Comparison of ENCODE assay signal across 7 cellular contexts in genomic region chr3:138433892-138434275, GRCh38. TPM values are rescaled to one million over a fixed set of nuclear protein-coding genes. Genes with fewer than 3 reads are reported as not detected.
DNase-seq lines count a peak whose midpoint lies in the region; ATAC-seq lines count a peak whose summit lies in the region.

No MANE protein-coding gene starts in this region.

- WGBS in GM23248 (ENCODE audit: low coverage in 1 of 2, low lambda C conversion rate in 2 of 2, missing lambda C conversion rate in 2 of 2), 2 experiments: 5 to 12% methylated on average over 16 of the region's 16 CpGs

- ATAC-seq in T-cell (replicated peaks in 1 of 4): no peak

- peaks cover 43 to 63% of the 10 kb centered on the region in 2 donors for H3K27me3 Mint-ChIP-seq in T-cell

- no peak overlapping the region for H3K9ac ChIP-seq in GM23248
- H3K9ac ChIP-seq in iPS-15b (ENCODE audit: low read depth, low read length): no peak overlapping the region
- H3K9ac ChIP-seq in skeletal muscle satellite cell (ENCODE audit: low read depth, low read length): no peak overlapping the region

- H3K27me3 ChIP-seq in GM23248 (replicated peaks; ENCODE audit: insufficient read depth): peaks cover 14% of the 10 kb centered on the region
- H3K27me3 ChIP-seq in iPS-15b (ENCODE audit: control insufficient read depth, insufficient read depth, low read length): peaks cover 53% of the 10 kb centered on the region
- peaks cover 57% of the 10 kb centered on the region for H3K27me3 ChIP-seq in skeletal muscle satellite cell (ENCODE audit: control insufficient read depth, insufficient read depth, low read length)

- H3K9me2 ChIP-seq in GM23248 (ENCODE audit: insufficient read depth): no peaks in the 10 kb centered on the region

- H3K36me3 Mint-ChIP-seq in T-cell: no peaks in the 10 kb centered on the region

- H3K4me3 ChIP-seq in GM23248: peak overlapping the region; percentile 70
- peak overlapping the region; percentile 20 for H3K4me3 ChIP-seq in iPS-15b (ENCODE audit: low read depth, low read length)
- H3K4me3 ChIP-seq in skeletal muscle satellite cell (ENCODE audit: low read length): peak overlapping the region; percentile 73

- DNase-seq in GM23248 (no peak), T-cell (no peak), NCI-H69 (lab: John Stamatoyannopoulos, UW) (no peak), kidney tubule cell (ENCODE audit: low spot score) (no peak), D341Med (ENCODE audit: low spot score) (no peak)

- no peak overlapping the region for H3K27ac Mint-ChIP-seq in T-cell

- in situ Hi-C loops in GM23248 (cut with MboI): no loop called here

- peak overlapping the region; percentile 66 to 70 (median 67) for H3K4me3 Mint-ChIP-seq in T-cell

- no peak overlapping the region for H3K27ac ChIP-seq in GM23248

- H3F3A ChIP-seq in GM23248 (ENCODE audit: insufficient read depth): no peaks in the 10 kb centered on the region

- H3K4me1 ChIP-seq in GM23248 (ENCODE audit: insufficient read depth) (peaks cover 1% of the 10 kb centered on the region; the same call in 1 of the 2 replicates), iPS-15b (ENCODE audit: control insufficient read depth, insufficient read depth, low read length) (no peaks in the 10 kb centered on the region), skeletal muscle satellite cell (ENCODE audit: control insufficient read depth, insufficient read depth, low read length) (peaks cover 19% of the 10 kb centered on the region)

- H3K4me2 ChIP-seq in GM23248 (ENCODE audit: unreplicated experiment): peak overlapping the region; percentile 90
- peak overlapping the region; percentile 92 for H3K4me2 ChIP-seq in skeletal muscle satellite cell (ENCODE audit: low read length)

- no peaks in the 10 kb centered on the region for H3K9me3 Mint-ChIP-seq in T-cell

- H3K4me1 Mint-ChIP-seq in T-cell: peaks cover 0 to 18% (median 16%) of the 10 kb centered on the region in 3 donors

- peak overlapping the region; percentile 77 for H2AFZ ChIP-seq in GM23248

- POLR2A ChIA-PET in T-cell (lab: Charles Lee): no interaction called here

- H3K9me3 ChIP-seq in GM23248 (ENCODE audit: low read depth) (no peaks in the 10 kb centered on the region), iPS-15b (ENCODE audit: control insufficient read depth, insufficient read depth, low read length) (no peaks in the 10 kb centered on the region), skeletal muscle satellite cell (replicated peaks; ENCODE audit: low read length) (peaks cover 7% of the 10 kb centered on the region)

- no peaks in the 10 kb centered on the region for H3K36me3 ChIP-seq in GM23248 (ENCODE audit: low read depth)
- H3K36me3 ChIP-seq in iPS-15b (ENCODE audit: control insufficient read depth, insufficient read depth, low read length): no peaks in the 10 kb centered on the region
- no peaks in the 10 kb centered on the region for H3K36me3 ChIP-seq in skeletal muscle satellite cell (ENCODE audit: insufficient read depth, low read length)

- no peaks in the 10 kb centered on the region for H4K20me1 ChIP-seq in GM23248 (ENCODE audit: insufficient read depth)

- no peaks in the 10 kb centered on the region for H3K79me2 ChIP-seq in GM23248 (ENCODE audit: insufficient read depth)

- CTCF ChIA-PET in T-cell (lab: Charles Lee): interaction anchor here in 1 of 2 donors (0.8 kb wide), 1 partner anchor 17 kb away, joined by 3 read pairs; no protein-coding TSS in a partner anchor

RNA-seq across cellular contexts. Expression of gene ESYT3, which starts 0.5 kb away (rescaled TPM):
- total RNA-seq in GM23248 (2014; rRNA removed; shearing (Covaris generic)): 0.63 and 1.3 TPM in 2 replicates
- polyA plus RNA-seq in GM23248 (2016; fragmentation: Nextera tagmentation; extraction: Ambion mirVana): 0.38 and 0.48 TPM in 2 replicates
- total RNA-seq in T-cell: under 1 TPM in 2 of 5 donors, not detected in 3; 0.10 to 0.20 TPM
- 0.25 and 0.44 TPM in 2 replicates for total RNA-seq in skeletal muscle satellite cell (2012; rRNA removed)

Comparison
In these comparisons a context has a peak if more than half of its experiments do, and no peak if none do; other contexts are left out.
1. H3K4me3 ChIP-seq: peak in every context shown above with its lines; median percentile 73 in skeletal muscle satellite cell; 70 in GM23248; 20 in iPS-15b.